In genomic region chr5:147140558-147140957, GRCh38 we compare ENCODE assay signal across 25 cellular contexts.
A peak's percentile ranks its signal among the peaks of the same experiment; 100 is the strongest.
DNase-seq lines count a peak whose midpoint lies in the region; ATAC-seq lines count a peak whose summit lies in the region.
"Had no signal": no experiment of that assay in that cellular context is flagged by ENCODE, and none has a peak within 500 bp of the region (broad histone marks: within the 10 kb centered on the region; RNA-seq: fewer than 3 reads in every experiment).

No MANE protein-coding gene starts in this region.

- H2AFZ ChIP-seq in GM23248 = no peak overlapping the region

- no peaks in the 10 kb centered on the region for H3K36me3 ChIP-seq in GM23248 (ENCODE audit: low read depth)
- H3K36me3 ChIP-seq: esophagus muscularis mucosa, pancreas, WERI-Rb-1 had no signal

- ATAC-seq in HG03469 (IDR thresholded peaks at IDR 0.05; ENCODE audit: unreplicated experiment) (no peak), GM18868 (IDR thresholded peaks at IDR 0.05; ENCODE audit: unreplicated experiment) (no peak)
- ATAC-seq: foreskin keratinocyte, right cardiac atrium had no signal

- H3K79me2 ChIP-seq in GM23248 (ENCODE audit: insufficient read depth) = no peaks in the 10 kb centered on the region

- no peaks in the 10 kb centered on the region for H3K9me3 ChIP-seq in GM23248 (ENCODE audit: low read depth)
- H3K9me3 ChIP-seq: pancreas had no signal

- no peaks in the 10 kb centered on the region for H3F3A ChIP-seq in GM23248 (ENCODE audit: insufficient read depth)

- H3K4me3 ChIP-seq in GM23248 = no peak overlapping the region
- H3K4me3 ChIP-seq: esophagus muscularis mucosa, pancreas had no signal

- 28 to 29% methylated on average over 1 of the region's 1 CpG for WGBS in GM23248 (ENCODE audit: low coverage in 1 of 2, low lambda C conversion rate in 2 of 2, missing lambda C conversion rate in 2 of 2), 2 experiments

- H3K9me2 ChIP-seq in GM23248 (ENCODE audit: insufficient read depth) = no peaks in the 10 kb centered on the region

- H3K9ac ChIP-seq in GM23248 = no peak overlapping the region

- no peaks in the 10 kb centered on the region for H4K20me1 ChIP-seq in GM23248 (ENCODE audit: insufficient read depth)

- H3K27me3 ChIP-seq in GM23248 (replicated peaks; ENCODE audit: insufficient read depth) = no peaks in the 10 kb centered on the region
- H3K27me3 ChIP-seq: esophagus muscularis mucosa, foreskin keratinocyte, pancreas had no signal

- H3K4me2 ChIP-seq in GM23248 (ENCODE audit: unreplicated experiment) = no peak overlapping the region

- DNase-seq in DMS53 (lab: John Stamatoyannopoulos, UW) (peak; percentile 97), HuH-7 (ENCODE audit: low spot score) (peak; percentile 10), NCI-H510A treated with DMSO at 0.1 percent for 48 hours (lab: John Stamatoyannopoulos, UW) (peak; percentile 69), mucosa of gallbladder (ENCODE audit: low spot score) (peak; percentile 58), GM23248 (no peak)
- DNase-seq: activated CD4-positive, alpha-beta T cell treated with anti-CD3 and anti-CD28 coated beads for 48 hours; activated T-cell treated with anti-CD3 and anti-CD28 coated beads, Interleukin-2, amount 50 U/mL, for 24 hours; foreskin keratinocyte; H7; KG1; mammary epithelial cell; MM.1S; NCI-H1694 treated with DMSO at 0.1 percent for 48 hours; NCI-H226; NK-92 treated with Interleukin-12 subunit alpha and Interleukin-12 subunit beta, amount 100 ng/mL, for 24 hours; pancreas; right cardiac atrium; SIG-M5; stimulated activated CD4-positive, alpha-beta T cell treated with anti-CD3 and anti-CD28 coated beads, Interleukin-2, amount 100 ng/mL, for 48 hours; substantia nigra; T1000; WERI-Rb-1 had no signal

- H3K27ac ChIP-seq in GM23248 = no peak overlapping the region
- H3K27ac ChIP-seq: esophagus muscularis mucosa, foreskin keratinocyte, pancreas, WERI-Rb-1 had no signal

- in situ Hi-C loops in GM23248 (cut with MboI) = no loop called here

- H3K4me1 ChIP-seq in GM23248 (ENCODE audit: insufficient read depth) = no peaks in the 10 kb centered on the region
- H3K4me1 ChIP-seq: esophagus muscularis mucosa, foreskin keratinocyte, pancreas had no signal
